ENCODE assay signal across 1 cellular context in the genomic region with DNA sequence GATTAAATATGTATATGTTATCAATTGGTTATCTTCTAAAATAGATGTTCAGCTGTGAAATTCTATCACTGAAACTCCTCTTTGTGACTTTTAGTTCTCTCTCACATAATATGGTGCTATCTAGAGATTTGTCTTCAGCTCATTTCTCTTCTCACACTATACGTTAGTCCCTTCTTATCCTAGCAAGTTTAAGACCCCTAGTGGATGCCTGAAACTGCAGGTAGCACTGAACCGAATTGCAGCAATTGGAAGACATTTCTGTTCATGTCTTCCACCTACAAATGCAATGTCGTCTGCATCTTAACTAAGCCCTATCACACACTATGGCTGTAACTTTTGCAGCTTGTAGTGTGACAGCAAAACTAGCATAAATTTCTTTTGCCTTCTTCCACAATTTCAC.
TF ChIP-seq lines count a peak whose summit lies in the region.

No MANE protein-coding gene starts in this region.

TF ChIP-seq in GM23338, 12 proteins besides CTCF, POLR2A, EP300 and RAD21 (continued from another document):
- TF ChIP-seq, protein P1, sequence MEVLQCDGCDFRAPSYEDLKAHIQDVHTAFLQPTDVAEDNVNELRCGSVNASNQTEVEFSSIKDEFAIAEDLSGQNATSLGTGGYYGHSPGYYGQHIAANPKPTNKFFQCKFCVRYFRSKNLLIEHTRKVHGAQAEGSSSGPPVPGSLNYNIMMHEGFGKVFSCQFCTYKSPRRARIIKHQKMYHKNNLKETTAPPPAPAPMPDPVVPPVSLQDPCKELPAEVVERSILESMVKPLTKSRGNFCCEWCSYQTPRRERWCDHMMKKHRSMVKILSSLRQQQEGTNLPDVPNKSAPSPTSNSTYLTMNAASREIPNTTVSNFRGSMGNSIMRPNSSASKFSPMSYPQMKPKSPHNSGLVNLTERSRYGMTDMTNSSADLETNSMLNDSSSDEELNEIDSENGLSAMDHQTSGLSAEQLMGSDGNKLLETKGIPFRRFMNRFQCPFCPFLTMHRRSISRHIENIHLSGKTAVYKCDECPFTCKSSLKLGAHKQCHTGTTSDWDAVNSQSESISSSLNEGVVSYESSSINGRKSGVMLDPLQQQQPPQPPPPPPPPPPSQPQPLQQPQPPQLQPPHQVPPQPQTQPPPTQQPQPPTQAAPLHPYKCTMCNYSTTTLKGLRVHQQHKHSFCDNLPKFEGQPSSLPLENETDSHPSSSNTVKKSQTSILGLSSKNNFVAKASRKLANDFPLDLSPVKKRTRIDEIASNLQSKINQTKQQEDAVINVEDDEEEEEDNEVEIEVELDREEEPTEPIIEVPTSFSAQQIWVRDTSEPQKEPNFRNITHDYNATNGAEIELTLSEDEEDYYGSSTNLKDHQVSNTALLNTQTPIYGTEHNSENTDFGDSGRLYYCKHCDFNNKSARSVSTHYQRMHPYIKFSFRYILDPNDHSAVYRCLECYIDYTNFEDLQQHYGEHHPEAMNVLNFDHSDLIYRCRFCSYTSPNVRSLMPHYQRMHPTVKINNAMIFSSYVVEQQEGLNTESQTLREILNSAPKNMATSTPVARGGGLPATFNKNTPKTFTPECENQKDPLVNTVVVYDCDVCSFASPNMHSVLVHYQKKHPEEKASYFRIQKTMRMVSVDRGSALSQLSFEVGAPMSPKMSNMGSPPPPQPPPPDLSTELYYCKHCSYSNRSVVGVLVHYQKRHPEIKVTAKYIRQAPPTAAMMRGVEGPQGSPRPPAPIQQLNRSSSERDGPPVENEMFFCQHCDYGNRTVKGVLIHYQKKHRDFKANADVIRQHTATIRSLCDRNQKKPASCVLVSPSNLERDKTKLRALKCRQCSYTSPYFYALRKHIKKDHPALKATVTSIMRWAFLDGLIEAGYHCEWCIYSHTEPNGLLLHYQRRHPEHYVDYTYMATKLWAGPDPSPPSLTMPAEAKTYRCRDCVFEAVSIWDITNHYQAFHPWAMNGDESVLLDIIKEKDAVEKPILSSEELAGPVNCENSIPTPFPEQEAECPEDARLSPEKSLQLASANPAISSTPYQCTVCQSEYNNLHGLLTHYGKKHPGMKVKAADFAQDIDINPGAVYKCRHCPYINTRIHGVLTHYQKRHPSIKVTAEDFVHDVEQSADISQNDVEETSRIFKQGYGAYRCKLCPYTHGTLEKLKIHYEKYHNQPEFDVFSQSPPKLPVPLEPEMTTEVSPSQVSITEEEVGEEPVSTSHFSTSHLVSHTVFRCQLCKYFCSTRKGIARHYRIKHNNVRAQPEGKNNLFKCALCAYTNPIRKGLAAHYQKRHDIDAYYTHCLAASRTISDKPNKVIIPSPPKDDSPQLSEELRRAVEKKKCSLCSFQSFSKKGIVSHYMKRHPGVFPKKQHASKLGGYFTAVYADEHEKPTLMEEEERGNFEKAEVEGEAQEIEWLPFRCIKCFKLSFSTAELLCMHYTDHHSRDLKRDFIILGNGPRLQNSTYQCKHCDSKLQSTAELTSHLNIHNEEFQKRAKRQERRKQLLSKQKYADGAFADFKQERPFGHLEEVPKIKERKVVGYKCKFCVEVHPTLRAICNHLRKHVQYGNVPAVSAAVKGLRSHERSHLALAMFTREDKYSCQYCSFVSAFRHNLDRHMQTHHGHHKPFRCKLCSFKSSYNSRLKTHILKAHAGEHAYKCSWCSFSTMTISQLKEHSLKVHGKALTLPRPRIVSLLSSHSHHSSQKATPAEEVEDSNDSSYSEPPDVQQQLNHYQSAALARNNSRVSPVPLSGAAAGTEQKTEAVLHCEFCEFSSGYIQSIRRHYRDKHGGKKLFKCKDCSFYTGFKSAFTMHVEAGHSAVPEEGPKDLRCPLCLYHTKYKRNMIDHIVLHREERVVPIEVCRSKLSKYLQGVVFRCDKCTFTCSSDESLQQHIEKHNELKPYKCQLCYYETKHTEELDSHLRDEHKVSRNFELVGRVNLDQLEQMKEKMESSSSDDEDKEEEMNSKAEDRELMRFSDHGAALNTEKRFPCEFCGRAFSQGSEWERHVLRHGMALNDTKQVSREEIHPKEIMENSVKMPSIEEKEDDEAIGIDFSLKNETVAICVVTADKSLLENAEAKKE (CRISPR knock-in tag; IDR thresholded peaks at IDR 0.05): no peak
- TF ChIP-seq JUNB (IDR thresholded peaks at IDR 0.05; ENCODE audit: unreplicated experiment): no peak
